Comparison of ENCODE assay signal across 8 cellular contexts in genomic region chr10:84424731-84425165, GRCh38.
DNase-seq lines count a peak whose midpoint lies in the region; ATAC-seq, FAIRE-seq and TF ChIP-seq lines count a peak whose summit lies in the region.

No MANE protein-coding gene starts in this region.

- H3K27ac ChIP-seq in left lung, result peak overlapping the region; percentile 65 to 84

- peaks cover 0 to 6% of the 10 kb centered on the region in 2 donors for H3K36me3 ChIP-seq in left lung
- H3K36me3 ChIP-seq in BE2C, result no peaks in the 10 kb centered on the region

- FAIRE-seq in RCC 7860 (lab: Jason Lieb, UNC), result peak; percentile 91

- H3K27me3 ChIP-seq in left lung (no peaks in the 10 kb centered on the region), BE2C (no peaks in the 10 kb centered on the region)

- intact Hi-C loops in left lung (cut with DNase I), result no loop called here

- H3K4me3 ChIP-seq in left lung, result peak overlapping the region in 1 of 2 donors; percentile 7
- H3K4me3 ChIP-seq in BE2C (ENCODE audit: low read depth, low read length), result no peak overlapping the region

- H3K9me3 ChIP-seq in left lung (peaks cover 0 to 10% of the 10 kb centered on the region in 2 donors), BE2C (no peaks in the 10 kb centered on the region)

- DNase-seq in AG09319 (ENCODE audit: extremely low read depth, low read depth) (peak; percentile 83), RCC 7860 (ENCODE audit: low spot score) (peak; percentile 89), dedifferentiated amniotic fluid mesenchymal stem cell (ENCODE audit: extremely low spot score) (peak; percentile 95), left lung (peak in 1 of 2 donors; percentile 90), BE2C (no peak)
- DNase-seq in stimulated activated naive CD8-positive, alpha-beta T cell treated with anti-CD3 and anti-CD28 coated beads, Interleukin-15, Interleukin-2, amounts not matched to agents 100 U/mL and 50 U/mL, for 24 hours, result peak; percentile 21

- TF ChIP-seq CTCF in AG09319 (IDR thresholded peaks at IDR 0.05; ENCODE audit: low read depth, low read length), result no peak
- TF ChIP-seq CTCF in left lung (IDR thresholded peaks at IDR 0.05), result no peak
- no peak for TF ChIP-seq CTCF in BE2C (IDR thresholded peaks at IDR 0.05; ENCODE audit: low read depth, low read length)

- peak; percentile 58 for ATAC-seq in GM21723 (IDR thresholded peaks at IDR 0.05; ENCODE audit: unreplicated experiment)
- ATAC-seq in left lung, result peak; percentile 99
- peak; percentile 84 for ATAC-seq in stimulated activated naive CD8-positive, alpha-beta T cell treated with anti-CD3 and anti-CD28 coated beads, Interleukin-15, Interleukin-2, amounts not matched to agents 100 U/mL and 50 U/mL, for 24 hours
- ATAC-seq in GM21576 (IDR thresholded peaks at IDR 0.05; ENCODE audit: unreplicated experiment), result no peak

- H3K4me1 ChIP-seq in left lung (peaks cover 7 to 10% of the 10 kb centered on the region in 2 donors), BE2C (no peaks in the 10 kb centered on the region)
